ENCODE assay signal across 28 cellular contexts in genomic region chr16:68885321-68885720, GRCh38. TPM values are rescaled to one million over a fixed set of nuclear protein-coding genes. Genes with fewer than 3 reads are reported as not detected.
DNase-seq lines count a peak whose midpoint lies in the region; ATAC-seq lines count a peak whose summit lies in the region.
"Had no signal": no experiment of that assay in that cellular context is flagged by ENCODE, and none has a peak within 500 bp of the region (broad histone marks: within the 10 kb centered on the region; RNA-seq: fewer than 3 reads in every experiment).

No MANE protein-coding gene starts in this region.

- POLR2A ChIA-PET in activated CD4-positive, alpha-beta T cell treated with anti-CD3 and anti-CD28 coated beads, Interleukin-2, amount 10 ng/mL, durations not matched to agents 7 days and 5 days (lab: Charles Lee): no interaction called here

- no peaks in the 10 kb centered on the region for H3K9me3 ChIP-seq in SK-N-MC (ENCODE audit: low read depth, low read length)
- H3K9me3 ChIP-seq: left lung, suprapubic skin had no signal

- H3K36me3 ChIP-seq in SK-N-MC (ENCODE audit: insufficient read depth, low read length): no peaks in the 10 kb centered on the region

- H3K27ac Mint-ChIP-seq in activated CD4-positive, alpha-beta T cell treated with anti-CD3 and anti-CD28 coated beads, Interleukin-2, amount 10 ng/mL, durations not matched to agents 7 days and 5 days: no peak overlapping the region
- H3K27ac Mint-ChIP-seq: activated CD8-positive, alpha-beta T cell treated with anti-CD3 and anti-CD28 coated beads, Interleukin-2, amount 10 ng/mL, durations not matched to agents 7 days and 5 days; HFFc6; IgD-negative memory B cell; stimulated activated effector memory CD8-positive, alpha-beta T cell treated with anti-CD3 and anti-CD28 coated beads, Interleukin-12 subunit alpha, Interleukin-12 subunit beta, amount 100 ng/mL, for 72 hours had no signal

- peak overlapping the region; percentile 19 for H3K4me3 ChIP-seq in SK-N-MC
- H3K4me3 ChIP-seq: GM23248, left lung, smooth muscle cell, suprapubic skin had no signal

- H3K9me3 Mint-ChIP-seq in activated CD4-positive, alpha-beta T cell treated with anti-CD3 and anti-CD28 coated beads, Interleukin-2, amount 10 ng/mL, durations not matched to agents 7 days and 5 days: no peaks in the 10 kb centered on the region
- H3K9me3 Mint-ChIP-seq: CD4-positive, alpha-beta memory T cell; HFFc6; IgD-negative memory B cell; stimulated activated effector memory CD8-positive, alpha-beta T cell treated with anti-CD3 and anti-CD28 coated beads, Interleukin-12 subunit alpha, Interleukin-12 subunit beta, amount 100 ng/mL, for 72 hours had no signal

- H3K4me1 Mint-ChIP-seq in activated CD4-positive, alpha-beta T cell treated with anti-CD3 and anti-CD28 coated beads, Interleukin-2, amount 10 ng/mL, durations not matched to agents 7 days and 5 days: no peaks in the 10 kb centered on the region
- H3K4me1 Mint-ChIP-seq: naive thymus-derived CD4-positive, alpha-beta T cell; stimulated activated effector memory CD8-positive, alpha-beta T cell treated with anti-CD3 and anti-CD28 coated beads, Interleukin-12 subunit alpha, Interleukin-12 subunit beta, amount 100 ng/mL, for 72 hours had no signal

- ATAC-seq in HG03571 (IDR thresholded peaks at IDR 0.05; ENCODE audit: unreplicated experiment): no peak
- ATAC-seq: activated CD8-positive, alpha-beta T cell treated with anti-CD3 and anti-CD28 coated beads, Interleukin-2, amount 10 ng/mL, durations not matched to agents 7 days and 5 days; foreskin keratinocyte; left lung; naive thymus-derived CD4-positive, alpha-beta T cell; stimulated activated effector memory CD8-positive, alpha-beta T cell treated with anti-CD3 and anti-CD28 coated beads, Interleukin-12 subunit alpha, Interleukin-12 subunit beta, amount 100 ng/mL, for 72 hours had no signal

- no peak overlapping the region for H3K4me3 Mint-ChIP-seq in activated CD4-positive, alpha-beta T cell treated with anti-CD3 and anti-CD28 coated beads, Interleukin-2, amount 10 ng/mL, durations not matched to agents 7 days and 5 days
- H3K4me3 Mint-ChIP-seq: activated CD8-positive, alpha-beta T cell treated with anti-CD3 and anti-CD28 coated beads, Interleukin-2, amount 10 ng/mL, durations not matched to agents 7 days and 5 days; CD4-positive, alpha-beta memory T cell; HFFc6; IgD-negative memory B cell; naive thymus-derived CD4-positive, alpha-beta T cell; stimulated activated effector memory CD8-positive, alpha-beta T cell treated with anti-CD3 and anti-CD28 coated beads, Interleukin-12 subunit alpha, Interleukin-12 subunit beta, amount 100 ng/mL, for 72 hours had no signal

- no peaks in the 10 kb centered on the region for H3K27me3 Mint-ChIP-seq in activated CD4-positive, alpha-beta T cell treated with anti-CD3 and anti-CD28 coated beads, Interleukin-2, amount 10 ng/mL, durations not matched to agents 7 days and 5 days
- H3K27me3 Mint-ChIP-seq: CD4-positive, alpha-beta memory T cell; IgD-negative memory B cell; naive thymus-derived CD4-positive, alpha-beta T cell had no signal

- peaks cover 13% of the 10 kb centered on the region for H3K36me3 Mint-ChIP-seq in activated CD4-positive, alpha-beta T cell treated with anti-CD3 and anti-CD28 coated beads, Interleukin-2, amount 10 ng/mL, durations not matched to agents 7 days and 5 days (ENCODE audit: low read depth)

- no peak overlapping the region for H3K9ac ChIP-seq in SK-N-MC (ENCODE audit: insufficient read length)
- H3K9ac ChIP-seq: GM23248 had no signal

- H3K27ac ChIP-seq in SK-N-MC: peak overlapping the region; percentile 74
- H3K27ac ChIP-seq: foreskin keratinocyte, GM23248, left lung, suprapubic skin had no signal

- DNase-seq in NCI-H1417 (lab: John Stamatoyannopoulos, UW): peak in 2 of 3 experiments; percentile 65 to 93
- DNase-seq in NCI-H1417 treated with DMSO at 0.1 percent for 48 hours (lab: John Stamatoyannopoulos, UW): no peak
- DNase-seq in NCI-H146 treated with DMSO at 0.1 percent for 48 hours (lab: John Stamatoyannopoulos, UW; ENCODE audit: unreplicated experiment): peak; percentile 74
- DNase-seq in SK-N-MC (ENCODE audit: low read depth, low spot score): no peak
- DNase-seq in left kidney (ENCODE audit: low read depth, low spot score): peak; percentile 23
- no peak for DNase-seq in NCI-H1436 treated with DMSO at 0.1 percent for 48 hours (lab: John Stamatoyannopoulos, UW)
- no peak for DNase-seq in activated CD4-positive, alpha-beta T cell treated with anti-CD3 and anti-CD28 coated beads, Interleukin-2, amount 10 ng/mL, durations not matched to agents 7 days and 5 days
- DNase-seq: 8988T; activated CD4-positive, CD25-positive, alpha-beta regulatory T cell; activated CD8-positive, alpha-beta T cell treated with anti-CD3 and anti-CD28 coated beads, Interleukin-2, amount 10 ng/mL, durations not matched to agents 7 days and 5 days; activated gamma-delta T cell treated with Interleukin-2 at 50 U/mL for 16 hours; AML-193; CD4-positive, alpha-beta memory T cell; DMS 273 treated with DMSO at 0.1 percent for 48 hours; erythroblast; GM23248; HFFc6; left lung; naive thymus-derived CD4-positive, alpha-beta T cell; NCI-H187 treated with DMSO at 0.1 percent for 48 hours; NK-92 treated with Interleukin-12 subunit alpha and Interleukin-12 subunit beta, amount 100 ng/mL, for 24 hours; T-helper 9 cell had no signal

- CTCF ChIA-PET in activated CD4-positive, alpha-beta T cell treated with anti-CD3 and anti-CD28 coated beads, Interleukin-2, amount 10 ng/mL, durations not matched to agents 7 days and 5 days (lab: Charles Lee): no interaction called here

RNA-seq across cellular contexts. Expression of gene TANGO6, which starts 42.0 kb away (rescaled TPM):
- 10 to 100 TPM; 24.3 to 27.4 TPM for total RNA-seq in activated CD4-positive, alpha-beta T cell treated with anti-CD3 and anti-CD28 coated beads, Interleukin-2, amount 10 ng/mL, durations not matched to agents 7 days and 5 days

Comparison
In these comparisons a context has a peak if more than half of its experiments do, and no peak if none do; other contexts are left out.
1. DNase-seq: peak in NCI-H1417 (2 of 3), NCI-H146 treated with DMSO at 0.1 percent for 48 hours (single experiment) and left kidney (single experiment); none in NCI-H1417 treated with DMSO at 0.1 percent for 48 hours (single experiment), SK-N-MC (single experiment), NCI-H1436 treated with DMSO at 0.1 percent for 48 hours (single experiment) and activated CD4-positive, alpha-beta T cell treated with anti-CD3 and anti-CD28 coated beads, Interleukin-2, amount 10 ng/mL, durations not matched to agents 7 days and 5 days (single experiment).